ENCODE assay signal across 8 cellular contexts in genomic region chr9:34375901-34376595, GRCh38. TPM values are rescaled to one million over a fixed set of nuclear protein-coding genes. Genes with fewer than 3 reads are reported as not detected.
DNase-seq lines count a peak whose midpoint lies in the region; TF ChIP-seq lines count a peak whose summit lies in the region.

No MANE protein-coding gene starts in this region.

- 2 to 5% methylated on average over 10 to 22 of the region's 22 CpGs for WGBS in endodermal cell (ENCODE audit: insufficient coverage in 1 of 2, insufficient read length in 1 of 2), 2 experiments

- H3K27me3 ChIP-seq in MM.1S (replicated peaks; ENCODE audit: insufficient read depth, low read length) (no peaks in the 10 kb centered on the region), endodermal cell (ENCODE audit: control insufficient read depth, insufficient read depth, low read length, poor library complexity, severe bottlenecking) (peaks cover 18% of the 10 kb centered on the region)

- H3K79me2 ChIP-seq in MM.1S (ENCODE audit: low read length) = no peaks in the 10 kb centered on the region

- no peaks in the 10 kb centered on the region; the same call in 1 of the 2 replicates for H3F3A ChIP-seq in MM.1S (ENCODE audit: insufficient read depth, low read length)

- peaks cover 17% of the 10 kb centered on the region for H3K9me3 Mint-ChIP-seq in endodermal cell

- peak overlapping the region; percentile 93 for H3K4me2 ChIP-seq in MM.1S (ENCODE audit: low read depth, low read length)

- peak overlapping the region; percentile 84 for H2AFZ ChIP-seq in MM.1S (ENCODE audit: low read length)

- H3K27ac ChIP-seq in MM.1S (ENCODE audit: low read length) (peak overlapping the region; percentile 8; the same call in 1 of the 2 replicates), endodermal cell (ENCODE audit: low read depth, low read length) (no peak overlapping the region), substantia nigra (ENCODE audit: low read depth, low read length, poor library complexity, severe bottlenecking) (peak overlapping the region; percentile 82)

- H3K9me3 ChIP-seq in MM.1S (replicated peaks; ENCODE audit: insufficient read depth, low read length) (no peaks in the 10 kb centered on the region), endodermal cell (ENCODE audit: control insufficient read depth, low read length) (peaks cover 7% of the 10 kb centered on the region)

- H3K4me1 ChIP-seq in MM.1S (ENCODE audit: low read length) (peaks cover 12% of the 10 kb centered on the region), endodermal cell (ENCODE audit: control insufficient read depth, insufficient read depth, low read length) (no peaks in the 10 kb centered on the region)

- peaks cover 27% of the 10 kb centered on the region for H3K36me3 Mint-ChIP-seq in endodermal cell (ENCODE audit: low read depth)

- no peaks in the 10 kb centered on the region for H3K9me2 ChIP-seq in MM.1S (replicated peaks; ENCODE audit: insufficient read depth, low read length)

- no peaks in the 10 kb centered on the region for H3K36me3 ChIP-seq in MM.1S (replicated peaks; ENCODE audit: insufficient read depth, low read length)
- peaks cover 28% of the 10 kb centered on the region for H3K36me3 ChIP-seq in endodermal cell (ENCODE audit: control insufficient read depth, insufficient read depth, low read length)

- peak; percentile 60 for TF ChIP-seq CTCF in MM.1S (IDR thresholded peaks at IDR 0.05; ENCODE audit: low read length)
- peak; percentile 66 for TF ChIP-seq CTCF in endodermal cell (conservative IDR thresholded peaks at IDR 0.05)

- peak overlapping the region; percentile 99 for H3K27ac Mint-ChIP-seq in endodermal cell

- peak overlapping the region; percentile 87 for H3K4me3 Mint-ChIP-seq in endodermal cell

- H3K9ac ChIP-seq in MM.1S (ENCODE audit: low read length) (peak overlapping the region; percentile 58), endodermal cell (ENCODE audit: extremely low read depth, low read length, poor library complexity, severe bottlenecking) (peak overlapping the region; percentile 71)

- peaks cover 24% of the 10 kb centered on the region for H3K4me1 Mint-ChIP-seq in endodermal cell

- peak overlapping the region; percentile 83 for H3K4me3 ChIP-seq in MM.1S (ENCODE audit: low read length)
- H3K4me3 ChIP-seq in endodermal cell (ENCODE audit: low read length) = peak overlapping the region; percentile 92

- H4K20me1 ChIP-seq in MM.1S (ENCODE audit: insufficient read depth, low read length) = no peaks in the 10 kb centered on the region

- peaks cover 24% of the 10 kb centered on the region for H3K27me3 Mint-ChIP-seq in endodermal cell (ENCODE audit: insufficient read depth)

- peak; percentile 22 for DNase-seq in SKM-1 treated with dmso at 0.1 percent for 144 hours (lab: John Stamatoyannopoulos, UW; ENCODE audit: unreplicated experiment)
- no peak for DNase-seq in SKM-1 (lab: John Stamatoyannopoulos, UW; ENCODE audit: unreplicated experiment)
- peak; percentile 80 for DNase-seq in MM.1S
- peak; percentile 19 to 21 for DNase-seq in activated CD4-positive, alpha-beta T cell treated with anti-CD3 and anti-CD28 coated beads, Interleukin-2, amount 50 U/mL, for 4 hours
- peak; percentile 90 for DNase-seq in endodermal cell
- peak; percentile 91 for DNase-seq in mesenteric fat pad (ENCODE audit: low spot score)
- peak in 24 of 49 donors; percentile 25 to 74 (median 55) for DNase-seq in substantia nigra (lab: John Stamatoyannopoulos, UW)
- no peak for DNase-seq in NCI-H187 treated with DMSO at 0.1 percent for 48 hours (lab: John Stamatoyannopoulos, UW)

RNA-seq across cellular contexts. Expression of gene MYORG, which starts 0.7 kb away (rescaled TPM):
- total RNA-seq in endodermal cell (10 to 100 TPM; 56.7 to 58.8 TPM), mesenteric fat pad (10.1 TPM)
- 10.2 TPM for polyA plus RNA-seq in endodermal cell (2013, experiment 1 of 2)
- 10.9 TPM for polyA plus RNA-seq in endodermal cell (2013, experiment 2 of 2)

RNA-seq across cellular contexts. Expression of gene NUDT2, which starts 46.7 kb away (rescaled TPM):
- total RNA-seq in endodermal cell (10 to 100 TPM; 20.6 to 29.4 TPM), mesenteric fat pad (17.7 TPM)
- 20.2 TPM for polyA plus RNA-seq in endodermal cell (2013, experiment 1 of 2)
- 21.4 TPM for polyA plus RNA-seq in endodermal cell (2013, experiment 2 of 2)

RNA-seq across cellular contexts. Expression of gene KIF24, which starts 47.0 kb away (rescaled TPM):
- total RNA-seq in endodermal cell = 10 to 100 TPM in 1 of 2 donors, 1 to 10 TPM in 1; 7.7 to 10.6 TPM
- 7.7 TPM for polyA plus RNA-seq in endodermal cell (2013, experiment 1 of 2)
- polyA plus RNA-seq in endodermal cell (2013, experiment 2 of 2) = 8.1 TPM
- 0.45 TPM for total RNA-seq in mesenteric fat pad

Comparison
In these comparisons a context has a peak if more than half of its experiments do, and no peak if none do; other contexts are left out.
1. DNase-seq: peak in SKM-1 treated with dmso at 0.1 percent for 144 hours (single experiment), MM.1S (single experiment), activated CD4-positive, alpha-beta T cell treated with anti-CD3 and anti-CD28 coated beads, Interleukin-2, amount 50 U/mL, for 4 hours (2 of 2), endodermal cell (single experiment) and mesenteric fat pad (single experiment); none in SKM-1 (single experiment) and NCI-H187 treated with DMSO at 0.1 percent for 48 hours (single experiment).